Comparison of ENCODE assay signal across 1 cellular context in genomic region chr19:46195104-46195503, GRCh38.
TF ChIP-seq lines count a peak whose summit lies in the region.

No MANE protein-coding gene starts in this region.

TF ChIP-seq in K562, 482 proteins besides CTCF, POLR2A, EP300 and RAD21 (continued from another document and continues in another):
- TF ChIP-seq AFF4 (CRISPR knock-in tag; IDR thresholded peaks at IDR 0.05), result no peak
- TF ChIP-seq SOX6 (IDR thresholded peaks at IDR 0.05), result 0 out of 2 replicates have a peak, but pooled peaks have one; percentile 11
- TF ChIP-seq SMARCA5 (IDR thresholded peaks at IDR 0.05), result no peak
- no peak for TF ChIP-seq PHF21A (IDR thresholded peaks at IDR 0.05; ENCODE audit: borderline replicate concordance, low read depth)
- TF ChIP-seq ZNF146 (CRISPR knock-in tag; IDR thresholded peaks at IDR 0.05; ENCODE audit: unreplicated experiment), result no peak
- peak; percentile 84 for TF ChIP-seq RNF219 (CRISPR knock-in tag; IDR thresholded peaks at IDR 0.05)
- TF ChIP-seq ARID3A (IDR thresholded peaks at IDR 0.05; ENCODE audit: borderline replicate concordance, low read depth, low read length), result no peak
- no peak for TF ChIP-seq ADNP (tag; IDR thresholded peaks at IDR 0.05)
- no peak for TF ChIP-seq MBD2 (IDR thresholded peaks at IDR 0.05; ENCODE audit: borderline replicate concordance, low read depth)
- TF ChIP-seq GABPA (tag; conservative IDR thresholded peaks at IDR 0.05; ENCODE audit: low read depth), result no peak
- TF ChIP-seq ZNF586 (CRISPR knock-in tag; conservative IDR thresholded peaks at IDR 0.05), result no peak
- no peak for TF ChIP-seq ZNF699 (CRISPR knock-in tag; IDR thresholded peaks at IDR 0.05; ENCODE audit: insufficient replicate concordance)
- no peak for TF ChIP-seq TCF3 (CRISPR knock-in tag; IDR thresholded peaks at IDR 0.05)
- TF ChIP-seq PCBP1 (IDR thresholded peaks at IDR 0.05; ENCODE audit: low read depth, low read length, poor library complexity, severe bottlenecking), result no peak
- no peak for TF ChIP-seq BCLAF1 (IDR thresholded peaks at IDR 0.05; ENCODE audit: borderline replicate concordance in 1 of 2, control insufficient read depth in 1 of 2, low read depth in 2 of 2, low read length in 1 of 2)
- no peak for TF ChIP-seq MYNN (IDR thresholded peaks at IDR 0.05)
- TF ChIP-seq MYNN (CRISPR knock-in tag; IDR thresholded peaks at IDR 0.05), result no peak
- TF ChIP-seq ZBTB1 (CRISPR knock-in tag; IDR thresholded peaks at IDR 0.05; ENCODE audit: borderline replicate concordance, low read depth), result no peak
- no peak for TF ChIP-seq GATAD2A (IDR thresholded peaks at IDR 0.05)
- TF ChIP-seq ZBTB49 (CRISPR knock-in tag; IDR thresholded peaks at IDR 0.05; ENCODE audit: borderline replicate concordance), result no peak
- peak; percentile 52; the same call in 1 of the 2 replicates for TF ChIP-seq ZNF174 (CRISPR knock-in tag; IDR thresholded peaks at IDR 0.05)
- no peak for TF ChIP-seq HMGN3 (IDR thresholded peaks at IDR 0.05; ENCODE audit: borderline replicate concordance, extremely low read depth, insufficient read length, low read depth, low read length)
- no peak for TF ChIP-seq ZHX1 (conservative IDR thresholded peaks at IDR 0.05; ENCODE audit: low read length)
- peak; percentile 85 for TF ChIP-seq ELF2 (CRISPR knock-in tag; IDR thresholded peaks at IDR 0.05)
- TF ChIP-seq CC2D1A (IDR thresholded peaks at IDR 0.05), result no peak
- TF ChIP-seq HMG20A (CRISPR knock-in tag; conservative IDR thresholded peaks at IDR 0.05), result peak; percentile 24; the same call in 1 of the 2 replicates
- TF ChIP-seq FOXA3 (CRISPR knock-in tag; conservative IDR thresholded peaks at IDR 0.05 in 1 of 2, IDR thresholded peaks at IDR 0.05 in 1 of 2), result peak in 1 of 2 experiments; percentile 48; a peak in 2 of 4 replicates
- TF ChIP-seq CREB5 (CRISPR knock-in tag; IDR thresholded peaks at IDR 0.05), result peak; percentile 44; the same call in 1 of the 2 replicates
- TF ChIP-seq ZNF217 (CRISPR knock-in tag; IDR thresholded peaks at IDR 0.05), result no peak
- TF ChIP-seq E4F1 (CRISPR knock-in tag; IDR thresholded peaks at IDR 0.05; ENCODE audit: borderline replicate concordance), result peak; percentile 64; the same call in 1 of the 2 replicates
- TF ChIP-seq ZKSCAN8 (CRISPR knock-in tag; IDR thresholded peaks at IDR 0.05), result no peak
- no peak for TF ChIP-seq UBTF (IDR thresholded peaks at IDR 0.05; ENCODE audit: borderline replicate concordance in 1 of 2, low read depth in 2 of 2, low read length in 2 of 2)
- peak; percentile 9; the same call in 1 of the 2 replicates for TF ChIP-seq ZFX (CRISPR knock-in tag; IDR thresholded peaks at IDR 0.05)
- TF ChIP-seq ZNF717 (CRISPR knock-in tag; IDR thresholded peaks at IDR 0.05), result no peak
- no peak for TF ChIP-seq YBX1 (IDR thresholded peaks at IDR 0.05)
